1 cellular context compared by ENCODE assay signal in genomic region chr3:172080503-172080902, GRCh38.
TF ChIP-seq lines count a peak whose summit lies in the region.

No MANE protein-coding gene starts in this region.

TF ChIP-seq in HepG2, 621 proteins besides CTCF, POLR2A, EP300 and RAD21 (continued from another document and continues in another):
- TF ChIP-seq ZNF629 (CRISPR knock-in tag; conservative IDR thresholded peaks at IDR 0.05) (no peak), PCBP1 (IDR thresholded peaks at IDR 0.05; ENCODE audit: borderline replicate concordance, low read depth, low read length) (no peak), EHMT2 (IDR thresholded peaks at IDR 0.05; ENCODE audit: borderline replicate concordance, low read depth, low read length) (no peak), ZBTB33 (CRISPR knock-in tag; IDR thresholded peaks at IDR 0.05) (no peak), PITX1 (CRISPR knock-in tag; IDR thresholded peaks at IDR 0.05) (peak; percentile 68; the same call in 1 of the 2 replicates), ZNF704 (CRISPR knock-in tag; IDR thresholded peaks at IDR 0.05; ENCODE audit: borderline replicate concordance) (no peak), E2F1 (CRISPR knock-in tag; IDR thresholded peaks at IDR 0.05) (no peak), ZSCAN9 (CRISPR knock-in tag; IDR thresholded peaks at IDR 0.05; ENCODE audit: borderline replicate concordance) (no peak), BORCS8-MEF2B (CRISPR knock-in tag; IDR thresholded peaks at IDR 0.05) (no peak), MNT (IDR thresholded peaks at IDR 0.05) (no peak), ZFP37 (CRISPR knock-in tag; IDR thresholded peaks at IDR 0.05; ENCODE audit: borderline replicate concordance) (no peak), ZMAT3 (CRISPR knock-in tag; conservative IDR thresholded peaks at IDR 0.05) (0 out of 2 replicates have a peak, but pooled peaks have one; percentile 33), ZNF672 (CRISPR knock-in tag; IDR thresholded peaks at IDR 0.05) (no peak), HNRNPH1 (optimal IDR thresholded peaks at IDR 0.05; ENCODE audit: low read depth, low read length) (no peak), HNRNPK (IDR thresholded peaks at IDR 0.05; ENCODE audit: low read depth, low read length, poor library complexity, severe bottlenecking) (no peak), ZSCAN30 (CRISPR knock-in tag; IDR thresholded peaks at IDR 0.05) (no peak), ZBTB7A (CRISPR knock-in tag; IDR thresholded peaks at IDR 0.05) (no peak), ZXDC (CRISPR knock-in tag; IDR thresholded peaks at IDR 0.05) (no peak), ZNF639 (CRISPR knock-in tag; conservative IDR thresholded peaks at IDR 0.05) (no peak), SMARCE1 (IDR thresholded peaks at IDR 0.05; ENCODE audit: borderline replicate concordance) (no peak), EZH2 (conservative IDR thresholded peaks at IDR 0.05; ENCODE audit: low read depth, low read length) (no peak), RELA (CRISPR knock-in tag; IDR thresholded peaks at IDR 0.05) (no peak), HDAC6 (IDR thresholded peaks at IDR 0.05; ENCODE audit: low read depth, low read length) (no peak), MTA1 (CRISPR knock-in tag; IDR thresholded peaks at IDR 0.05; ENCODE audit: borderline replicate concordance) (no peak), AKAP8 (CRISPR knock-in tag; IDR thresholded peaks at IDR 0.05) (0 out of 2 replicates have a peak, but pooled peaks have one; percentile 49), CREBL2 (CRISPR knock-in tag; IDR thresholded peaks at IDR 0.05; ENCODE audit: borderline replicate concordance) (no peak), MTA3 (CRISPR knock-in tag; IDR thresholded peaks at IDR 0.05) (no peak), IRF1 (CRISPR knock-in tag; IDR thresholded peaks at IDR 0.05; ENCODE audit: low read depth) (no peak), POLR2AphosphoS5 (IDR thresholded peaks at IDR 0.05; ENCODE audit: low read depth, low read length) (no peak), ZC3H13 (CRISPR knock-in tag; IDR thresholded peaks at IDR 0.05) (no peak), TRIM22 (IDR thresholded peaks at IDR 0.05) (no peak), ZNF776 (CRISPR knock-in tag; IDR thresholded peaks at IDR 0.05) (no peak), ZNF749 (CRISPR knock-in tag; IDR thresholded peaks at IDR 0.05; ENCODE audit: borderline replicate concordance) (no peak), ZNF260 (CRISPR knock-in tag; IDR thresholded peaks at IDR 0.05; ENCODE audit: borderline replicate concordance, low read depth) (no peak), ZNF747 (CRISPR knock-in tag; IDR thresholded peaks at IDR 0.05; ENCODE audit: borderline replicate concordance) (no peak), ATF6 (CRISPR knock-in tag; conservative IDR thresholded peaks at IDR 0.05) (no peak), LBX2 (CRISPR knock-in tag; IDR thresholded peaks at IDR 0.05; ENCODE audit: borderline replicate concordance) (no peak), POGZ (CRISPR knock-in tag; IDR thresholded peaks at IDR 0.05) (peak; percentile 78; the same call in 1 of the 2 replicates), KLF13 (CRISPR knock-in tag; IDR thresholded peaks at IDR 0.05) (no peak), SETDB1 (CRISPR knock-in tag; IDR thresholded peaks at IDR 0.05; ENCODE audit: borderline replicate concordance) (no peak), HOXA7 (CRISPR knock-in tag; IDR thresholded peaks at IDR 0.05) (no peak), STAT5B (CRISPR knock-in tag; IDR thresholded peaks at IDR 0.05) (no peak), BHLHE40 (IDR thresholded peaks at IDR 0.05; ENCODE audit: low read length) (no peak), ZNF205 (CRISPR knock-in tag; IDR thresholded peaks at IDR 0.05) (no peak), ZNF513 (CRISPR knock-in tag; conservative IDR thresholded peaks at IDR 0.05) (no peak), ELK4 (CRISPR knock-in tag; IDR thresholded peaks at IDR 0.05; ENCODE audit: borderline replicate concordance) (no peak), THAP7 (CRISPR knock-in tag; IDR thresholded peaks at IDR 0.05) (no peak)
